ENCODE assay signal across 8 cellular contexts in the genomic region with DNA sequence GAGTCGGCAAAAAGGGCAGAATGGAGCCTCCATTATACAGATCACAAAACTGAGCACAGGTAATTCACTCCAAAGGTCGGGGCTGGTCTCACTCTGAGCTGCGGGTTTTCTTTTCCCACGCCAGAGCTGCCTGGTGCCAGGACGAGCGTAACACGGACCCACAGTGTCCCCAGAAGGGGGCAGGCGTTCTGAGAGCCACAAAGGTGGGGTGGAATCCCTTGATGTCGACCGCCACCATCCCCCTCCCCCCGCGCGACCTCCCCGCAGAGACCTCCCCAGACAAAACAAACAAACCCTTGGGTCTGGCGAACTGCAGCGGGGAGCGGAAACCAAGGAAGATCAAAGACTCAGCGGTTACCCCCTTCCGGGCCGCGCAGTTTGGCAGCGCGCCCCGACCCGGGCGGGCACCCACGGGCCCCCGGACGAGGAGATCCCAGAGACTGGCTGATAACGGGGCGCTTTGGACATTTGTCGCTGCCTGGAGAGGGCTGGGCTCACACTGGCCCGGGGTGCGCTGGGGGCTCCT. TPM values are rescaled to one million over a fixed set of nuclear protein-coding genes. Genes with fewer than 3 reads are reported as not detected.
DNase-seq lines count a peak whose midpoint lies in the region; ATAC-seq and TF ChIP-seq lines count a peak whose summit lies in the region.

No MANE protein-coding gene starts in this region.

- TF ChIP-seq CTCF in retinal pigment epithelial cell (conservative IDR thresholded peaks at IDR 0.05; ENCODE audit: low read depth, low read length), result peak; percentile 20

- peak overlapping the region; percentile 54 for H3K4me3 ChIP-seq in retinal pigment epithelial cell (ENCODE audit: low read length)

- peak; percentile 34 for ATAC-seq in HG02981 (IDR thresholded peaks at IDR 0.05; ENCODE audit: unreplicated experiment)
- ATAC-seq in HG03457 (IDR thresholded peaks at IDR 0.05; ENCODE audit: unreplicated experiment), result no peak

- H3K4me1 ChIP-seq in ES-I3 (ENCODE audit: insufficient read depth, low read length), result no peaks in the 10 kb centered on the region

- no peaks in the 10 kb centered on the region for H3K9me3 ChIP-seq in ES-I3 (ENCODE audit: control insufficient read depth, insufficient read depth, low read length)

- DNase-seq in RPMI7951 (ENCODE audit: low read depth) (peak; percentile 86), head of caudate nucleus (peak in 33 of 42 donors; percentile 15 to 69 (median 42)), retinal pigment epithelial cell (ENCODE audit: low read depth) (no peak), SIG-M5 (lab: John Stamatoyannopoulos, UW) (no peak)
- peak; percentile 84 for DNase-seq in activated effector memory CD4-positive, alpha-beta T cell treated with Interleukin-2 at 50 U/mL for 16 hours

- H3K9ac ChIP-seq in ES-I3 (ENCODE audit: low read depth, low read length), result peak overlapping the region; percentile 57; the same call in 1 of the 2 replicates

- intact Hi-C loops in head of caudate nucleus (cut with DNase I), result no loop called here

- no peaks in the 10 kb centered on the region for H3K36me3 ChIP-seq in ES-I3 (ENCODE audit: insufficient read depth, low read length)

RNA-seq across cellular contexts. Expression of a gene that starts 0.8 kb away (rescaled TPM):
- 13.6 and 14.2 TPM in 2 replicates for total RNA-seq in RPMI7951 (2014; rRNA removed; shearing (Covaris generic))

Comparison
In these comparisons a context has a peak if more than half of its experiments do, and no peak if none do; other contexts are left out.
1. DNase-seq: peak in RPMI7951 (single experiment), activated effector memory CD4-positive, alpha-beta T cell treated with Interleukin-2 at 50 U/mL for 16 hours (single experiment) and head of caudate nucleus (33 of 42); none in retinal pigment epithelial cell (single experiment) and SIG-M5 (single experiment).